In the genomic region with DNA sequence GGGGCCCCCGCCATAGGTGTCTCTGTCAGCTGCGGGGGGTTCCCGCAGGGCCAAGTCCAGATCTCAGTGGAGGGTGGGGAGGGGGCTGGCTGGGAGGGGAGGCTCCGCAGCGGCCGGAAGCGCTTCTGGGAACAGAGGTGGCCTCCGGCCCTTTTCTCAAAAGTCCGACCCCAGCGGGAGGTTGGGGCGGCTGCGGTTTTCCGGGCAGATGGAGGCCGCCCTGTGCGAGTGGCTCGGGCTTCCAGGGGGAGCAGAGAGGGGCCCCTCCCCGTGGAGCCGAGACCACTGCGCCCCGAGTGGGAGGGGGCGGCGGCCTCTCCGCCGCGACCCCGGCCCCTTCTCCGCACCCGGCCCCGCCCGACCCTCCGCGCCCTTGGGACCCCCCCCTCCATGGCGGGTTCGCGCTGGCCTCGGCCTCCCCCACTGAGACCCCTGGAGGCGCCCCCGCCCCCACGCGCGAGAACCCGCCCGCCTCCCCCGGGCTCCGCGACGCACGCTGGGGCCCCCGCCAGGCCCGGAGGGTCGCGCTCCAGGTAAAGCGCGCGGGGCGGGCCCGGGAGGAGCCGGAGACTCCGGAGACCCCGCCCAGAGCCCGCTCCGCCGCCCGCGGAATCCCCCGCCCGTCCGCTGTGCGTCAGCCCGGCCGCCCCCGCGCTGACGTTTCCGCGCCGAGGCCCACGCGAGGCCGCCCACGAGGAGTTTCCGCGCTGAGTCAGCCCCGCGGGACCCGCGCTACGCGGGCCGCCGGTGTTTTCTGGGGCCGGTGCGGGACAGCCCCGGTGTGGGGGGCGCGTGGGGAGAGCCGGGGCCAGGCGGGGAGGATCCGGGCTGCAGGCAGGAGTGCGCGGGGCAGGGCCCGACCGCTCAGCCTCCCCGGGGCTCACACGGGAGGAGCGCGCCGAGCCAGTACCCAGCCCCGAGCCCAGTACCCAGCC, we compare ENCODE assay signal across 1 cellular context.
TF ChIP-seq lines count a peak whose summit lies in the region.

No MANE protein-coding gene starts in this region.

TF ChIP-seq in K562, 482 proteins besides CTCF, POLR2A, EP300 and RAD21 (continued from another document and continues in another):
- TF ChIP-seq, protein P1, sequence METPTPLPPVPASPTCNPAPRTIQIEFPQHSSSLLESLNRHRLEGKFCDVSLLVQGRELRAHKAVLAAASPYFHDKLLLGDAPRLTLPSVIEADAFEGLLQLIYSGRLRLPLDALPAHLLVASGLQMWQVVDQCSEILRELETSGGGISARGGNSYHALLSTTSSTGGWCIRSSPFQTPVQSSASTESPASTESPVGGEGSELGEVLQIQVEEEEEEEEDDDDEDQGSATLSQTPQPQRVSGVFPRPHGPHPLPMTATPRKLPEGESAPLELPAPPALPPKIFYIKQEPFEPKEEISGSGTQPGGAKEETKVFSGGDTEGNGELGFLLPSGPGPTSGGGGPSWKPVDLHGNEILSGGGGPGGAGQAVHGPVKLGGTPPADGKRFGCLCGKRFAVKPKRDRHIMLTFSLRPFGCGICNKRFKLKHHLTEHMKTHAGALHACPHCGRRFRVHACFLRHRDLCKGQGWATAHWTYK (CRISPR knock-in tag; IDR thresholded peaks at IDR 0.05) = peak; percentile 60; the same call in 1 of the 2 replicates
- TF ChIP-seq, protein P2, sequence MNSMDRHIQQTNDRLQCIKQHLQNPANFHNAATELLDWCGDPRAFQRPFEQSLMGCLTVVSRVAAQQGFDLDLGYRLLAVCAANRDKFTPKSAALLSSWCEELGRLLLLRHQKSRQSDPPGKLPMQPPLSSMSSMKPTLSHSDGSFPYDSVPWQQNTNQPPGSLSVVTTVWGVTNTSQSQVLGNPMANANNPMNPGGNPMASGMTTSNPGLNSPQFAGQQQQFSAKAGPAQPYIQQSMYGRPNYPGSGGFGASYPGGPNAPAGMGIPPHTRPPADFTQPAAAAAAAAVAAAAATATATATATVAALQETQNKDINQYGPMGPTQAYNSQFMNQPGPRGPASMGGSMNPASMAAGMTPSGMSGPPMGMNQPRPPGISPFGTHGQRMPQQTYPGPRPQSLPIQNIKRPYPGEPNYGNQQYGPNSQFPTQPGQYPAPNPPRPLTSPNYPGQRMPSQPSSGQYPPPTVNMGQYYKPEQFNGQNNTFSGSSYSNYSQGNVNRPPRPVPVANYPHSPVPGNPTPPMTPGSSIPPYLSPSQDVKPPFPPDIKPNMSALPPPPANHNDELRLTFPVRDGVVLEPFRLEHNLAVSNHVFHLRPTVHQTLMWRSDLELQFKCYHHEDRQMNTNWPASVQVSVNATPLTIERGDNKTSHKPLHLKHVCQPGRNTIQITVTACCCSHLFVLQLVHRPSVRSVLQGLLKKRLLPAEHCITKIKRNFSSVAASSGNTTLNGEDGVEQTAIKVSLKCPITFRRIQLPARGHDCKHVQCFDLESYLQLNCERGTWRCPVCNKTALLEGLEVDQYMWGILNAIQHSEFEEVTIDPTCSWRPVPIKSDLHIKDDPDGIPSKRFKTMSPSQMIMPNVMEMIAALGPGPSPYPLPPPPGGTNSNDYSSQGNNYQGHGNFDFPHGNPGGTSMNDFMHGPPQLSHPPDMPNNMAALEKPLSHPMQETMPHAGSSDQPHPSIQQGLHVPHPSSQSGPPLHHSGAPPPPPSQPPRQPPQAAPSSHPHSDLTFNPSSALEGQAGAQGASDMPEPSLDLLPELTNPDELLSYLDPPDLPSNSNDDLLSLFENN (IDR thresholded peaks at IDR 0.05; ENCODE audit: low read depth in 2 of 2, low read length in 2 of 2) = 0 out of 4 replicates have a peak, but pooled peaks of 1 of the 2 experiments have one; percentile 27
- TF ChIP-seq, protein P3, sequence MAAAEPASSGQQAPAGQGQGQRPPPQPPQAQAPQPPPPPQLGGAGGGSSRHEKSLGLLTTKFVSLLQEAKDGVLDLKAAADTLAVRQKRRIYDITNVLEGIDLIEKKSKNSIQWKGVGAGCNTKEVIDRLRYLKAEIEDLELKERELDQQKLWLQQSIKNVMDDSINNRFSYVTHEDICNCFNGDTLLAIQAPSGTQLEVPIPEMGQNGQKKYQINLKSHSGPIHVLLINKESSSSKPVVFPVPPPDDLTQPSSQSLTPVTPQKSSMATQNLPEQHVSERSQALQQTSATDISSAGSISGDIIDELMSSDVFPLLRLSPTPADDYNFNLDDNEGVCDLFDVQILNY (CRISPR knock-in tag; IDR thresholded peaks at IDR 0.05) = no peak
- TF ChIP-seq ZNF174 (CRISPR knock-in tag; IDR thresholded peaks at IDR 0.05) (no peak), HMGN3 (IDR thresholded peaks at IDR 0.05; ENCODE audit: borderline replicate concordance, extremely low read depth, insufficient read length, low read depth, low read length) (peak; percentile 70), MAZ (CRISPR knock-in tag; conservative IDR thresholded peaks at IDR 0.05 in 1 of 2, IDR thresholded peaks at IDR 0.05 in 1 of 2) (peak; percentile 39 to 93), NFE2 (IDR thresholded peaks at IDR 0.05; ENCODE audit: low read depth) (peak; percentile 66), GABPB1 (CRISPR knock-in tag; IDR thresholded peaks at IDR 0.05) (no peak), MTA3 (IDR thresholded peaks at IDR 0.05; ENCODE audit: borderline replicate concordance) (peak; percentile 96), RNF2 (IDR thresholded peaks at IDR 0.05) (peak; percentile 34; the same call in 1 of the 2 replicates), GABPA (tag; conservative IDR thresholded peaks at IDR 0.05; ENCODE audit: low read depth) (peak; percentile 50), CCAR2 (IDR thresholded peaks at IDR 0.05; ENCODE audit: low read depth, low read length) (no peak), ZNF695 (CRISPR knock-in tag; IDR thresholded peaks at IDR 0.05) (no peak), HDGF (IDR thresholded peaks at IDR 0.05) (no peak), ZNF589 (CRISPR knock-in tag; IDR thresholded peaks at IDR 0.05; ENCODE audit: low read depth) (no peak), AFF1 (IDR thresholded peaks at IDR 0.05; ENCODE audit: low read depth in 1 of 2, partially characterized antibody in 2 of 2) (no peak), MIER1 (IDR thresholded peaks at IDR 0.05; ENCODE audit: low read depth) (no peak), NEUROD1 (IDR thresholded peaks at IDR 0.05; ENCODE audit: borderline replicate concordance, low read depth, low read length, partially characterized antibody) (peak; percentile 37), ATF7 (IDR thresholded peaks at IDR 0.05) (peak; percentile 82), PRMT5 (CRISPR knock-in tag; IDR thresholded peaks at IDR 0.05) (no peak), ATF1 (CRISPR knock-in tag; IDR thresholded peaks at IDR 0.05) (no peak), ATF1 (tag; IDR thresholded peaks at IDR 0.05) (peak; percentile 65), STAT5B (CRISPR knock-in tag; IDR thresholded peaks at IDR 0.05) (no peak), ZNF707 (CRISPR knock-in tag; conservative IDR thresholded peaks at IDR 0.05) (no peak), HDAC1 (IDR thresholded peaks at IDR 0.05) (peak in 1 of 2 experiments; percentile 76; a peak in 2 of 4 replicates), ZNF3 (CRISPR knock-in tag; IDR thresholded peaks at IDR 0.05) (no peak), JUND (IDR thresholded peaks at IDR 0.05; ENCODE audit: borderline replicate concordance, low read depth, low read length) (peak; percentile 81), JUND (tag; IDR thresholded peaks at IDR 0.05; ENCODE audit: borderline replicate concordance, low read depth, low read length) (peak; percentile 28; the same call in 1 of the 3 replicates), ZNF561 (CRISPR knock-in tag; conservative IDR thresholded peaks at IDR 0.05) (no peak), CHAMP1 (IDR thresholded peaks at IDR 0.05) (no peak), LARP7 (IDR thresholded peaks at IDR 0.05) (no peak), GABPB2 (CRISPR knock-in tag; conservative IDR thresholded peaks at IDR 0.05) (no peak)
- TF ChIP-seq, protein P4, sequence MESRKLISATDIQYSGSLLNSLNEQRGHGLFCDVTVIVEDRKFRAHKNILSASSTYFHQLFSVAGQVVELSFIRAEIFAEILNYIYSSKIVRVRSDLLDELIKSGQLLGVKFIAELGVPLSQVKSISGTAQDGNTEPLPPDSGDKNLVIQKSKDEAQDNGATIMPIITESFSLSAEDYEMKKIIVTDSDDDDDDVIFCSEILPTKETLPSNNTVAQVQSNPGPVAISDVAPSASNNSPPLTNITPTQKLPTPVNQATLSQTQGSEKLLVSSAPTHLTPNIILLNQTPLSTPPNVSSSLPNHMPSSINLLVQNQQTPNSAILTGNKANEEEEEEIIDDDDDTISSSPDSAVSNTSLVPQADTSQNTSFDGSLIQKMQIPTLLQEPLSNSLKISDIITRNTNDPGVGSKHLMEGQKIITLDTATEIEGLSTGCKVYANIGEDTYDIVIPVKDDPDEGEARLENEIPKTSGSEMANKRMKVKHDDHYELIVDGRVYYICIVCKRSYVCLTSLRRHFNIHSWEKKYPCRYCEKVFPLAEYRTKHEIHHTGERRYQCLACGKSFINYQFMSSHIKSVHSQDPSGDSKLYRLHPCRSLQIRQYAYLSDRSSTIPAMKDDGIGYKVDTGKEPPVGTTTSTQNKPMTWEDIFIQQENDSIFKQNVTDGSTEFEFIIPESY (CRISPR knock-in tag; IDR thresholded peaks at IDR 0.05) = 0 out of 2 replicates have a peak, but pooled peaks have one; percentile 32
- TF ChIP-seq, protein P5, sequence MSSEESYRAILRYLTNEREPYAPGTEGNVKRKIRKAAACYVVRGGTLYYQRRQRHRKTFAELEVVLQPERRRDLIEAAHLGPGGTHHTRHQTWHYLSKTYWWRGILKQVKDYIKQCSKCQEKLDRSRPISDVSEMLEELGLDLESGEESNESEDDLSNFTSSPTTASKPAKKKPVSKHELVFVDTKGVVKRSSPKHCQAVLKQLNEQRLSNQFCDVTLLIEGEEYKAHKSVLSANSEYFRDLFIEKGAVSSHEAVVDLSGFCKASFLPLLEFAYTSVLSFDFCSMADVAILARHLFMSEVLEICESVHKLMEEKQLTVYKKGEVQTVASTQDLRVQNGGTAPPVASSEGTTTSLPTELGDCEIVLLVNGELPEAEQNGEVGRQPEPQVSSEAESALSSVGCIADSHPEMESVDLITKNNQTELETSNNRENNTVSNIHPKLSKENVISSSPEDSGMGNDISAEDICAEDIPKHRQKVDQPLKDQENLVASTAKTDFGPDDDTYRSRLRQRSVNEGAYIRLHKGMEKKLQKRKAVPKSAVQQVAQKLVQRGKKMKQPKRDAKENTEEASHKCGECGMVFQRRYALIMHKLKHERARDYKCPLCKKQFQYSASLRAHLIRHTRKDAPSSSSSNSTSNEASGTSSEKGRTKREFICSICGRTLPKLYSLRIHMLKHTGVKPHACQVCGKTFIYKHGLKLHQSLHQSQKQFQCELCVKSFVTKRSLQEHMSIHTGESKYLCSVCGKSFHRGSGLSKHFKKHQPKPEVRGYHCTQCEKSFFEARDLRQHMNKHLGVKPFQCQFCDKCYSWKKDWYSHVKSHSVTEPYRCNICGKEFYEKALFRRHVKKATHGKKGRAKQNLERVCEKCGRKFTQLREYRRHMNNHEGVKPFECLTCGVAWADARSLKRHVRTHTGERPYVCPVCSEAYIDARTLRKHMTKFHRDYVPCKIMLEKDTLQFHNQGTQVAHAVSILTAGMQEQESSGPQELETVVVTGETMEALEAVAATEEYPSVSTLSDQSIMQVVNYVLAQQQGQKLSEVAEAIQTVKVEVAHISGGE (CRISPR knock-in tag; IDR thresholded peaks at IDR 0.05) = no peak
- TF ChIP-seq, protein P6, sequence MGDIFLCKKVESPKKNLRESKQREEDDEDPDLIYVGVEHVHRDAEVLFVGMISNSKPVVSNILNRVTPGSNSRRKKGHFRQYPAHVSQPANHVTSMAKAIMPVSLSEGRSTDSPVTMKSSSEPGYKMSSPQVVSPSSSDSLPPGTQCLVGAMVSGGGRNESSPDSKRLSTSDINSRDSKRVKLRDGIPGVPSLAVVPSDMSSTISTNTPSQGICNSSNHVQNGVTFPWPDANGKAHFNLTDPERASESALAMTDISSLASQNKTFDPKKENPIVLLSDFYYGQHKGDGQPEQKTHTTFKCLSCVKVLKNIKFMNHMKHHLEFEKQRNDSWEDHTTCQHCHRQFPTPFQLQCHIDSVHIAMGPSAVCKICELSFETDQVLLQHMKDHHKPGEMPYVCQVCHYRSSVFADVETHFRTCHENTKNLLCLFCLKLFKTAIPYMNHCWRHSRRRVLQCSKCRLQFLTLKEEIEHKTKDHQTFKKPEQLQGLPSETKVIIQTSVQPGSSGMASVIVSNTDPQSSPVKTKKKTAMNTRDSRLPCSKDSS (IDR thresholded peaks at IDR 0.05; ENCODE audit: low read depth, partially characterized antibody) = no peak
